ENCODE assay signal across 8 cellular contexts in genomic region chr14:49621114-49621881, GRCh38.
DNase-seq lines count a peak whose midpoint lies in the region; ATAC-seq lines count a peak whose summit lies in the region.

No MANE protein-coding gene starts in this region.

- DNase-seq in NCI-H2029 (lab: John Stamatoyannopoulos, UW): peak; percentile 60
- no peak for DNase-seq in NCI-H2029 treated with DMSO at 0.1 percent for 48 hours (lab: John Stamatoyannopoulos, UW)
- peak; percentile 54 for DNase-seq in HCEC 1CT
- DNase-seq in MV-4-11 (lab: John Stamatoyannopoulos, UW): peak; percentile 74
- peak; percentile 64 for DNase-seq in activated CD4-positive, CD25-positive, alpha-beta regulatory T cell treated with anti-CD3 and anti-CD28 coated beads, Interleukin-2, amount 50 U/mL, for 72 hours
- DNase-seq in midbrain (lab: John Stamatoyannopoulos, UW): peak; percentile 57
- peak in 1 of 2 donors; percentile 76 for DNase-seq in stimulated activated naive CD8-positive, alpha-beta T cell treated with anti-CD3 and anti-CD28 coated beads, Interleukin-15, amount 100 ng/mL, for 72 hours

- H3K27me3 Mint-ChIP-seq in stimulated activated naive CD8-positive, alpha-beta T cell treated with anti-CD3 and anti-CD28 coated beads, Interleukin-15, amount 100 ng/mL, for 72 hours: no peaks in the 10 kb centered on the region

- peak; percentile 48 for ATAC-seq in stimulated activated naive CD8-positive, alpha-beta T cell treated with anti-CD3 and anti-CD28 coated beads, Interleukin-15, amount 100 ng/mL, for 72 hours

- H3K4me1 Mint-ChIP-seq in stimulated activated naive CD8-positive, alpha-beta T cell treated with anti-CD3 and anti-CD28 coated beads, Interleukin-15, amount 100 ng/mL, for 72 hours: peaks cover 52% of the 10 kb centered on the region

- H3K4me3 ChIP-seq in endocrine pancreas (ENCODE audit: control insufficient read depth, insufficient read depth, low read length): peak overlapping the region; percentile 84

- peaks cover 23% of the 10 kb centered on the region for H3K4me1 ChIP-seq in endocrine pancreas (ENCODE audit: control insufficient read depth, insufficient read depth, low read length)

- H3K4me3 Mint-ChIP-seq in stimulated activated naive CD8-positive, alpha-beta T cell treated with anti-CD3 and anti-CD28 coated beads, Interleukin-15, amount 100 ng/mL, for 72 hours: peak overlapping the region; percentile 93 to 96

- no peaks in the 10 kb centered on the region for H3K9me3 ChIP-seq in endocrine pancreas (ENCODE audit: control insufficient read depth, low read length)

- no peaks in the 10 kb centered on the region for H3K9me3 Mint-ChIP-seq in stimulated activated naive CD8-positive, alpha-beta T cell treated with anti-CD3 and anti-CD28 coated beads, Interleukin-15, amount 100 ng/mL, for 72 hours

- peak overlapping the region; percentile 94 for H3K9ac ChIP-seq in endocrine pancreas (ENCODE audit: control insufficient read depth, insufficient read depth, low read length)

- no peaks in the 10 kb centered on the region for H3K27me3 ChIP-seq in endocrine pancreas (ENCODE audit: control insufficient read depth, insufficient read depth, low read length)

- H3K27ac Mint-ChIP-seq in stimulated activated naive CD8-positive, alpha-beta T cell treated with anti-CD3 and anti-CD28 coated beads, Interleukin-15, amount 100 ng/mL, for 72 hours: peak overlapping the region; percentile 78 to 99

- no peaks in the 10 kb centered on the region for H3K36me3 ChIP-seq in endocrine pancreas (ENCODE audit: control insufficient read depth, insufficient read depth, low read length)
